Comparison of ENCODE assay signal across 1 cellular context in the genomic region with DNA sequence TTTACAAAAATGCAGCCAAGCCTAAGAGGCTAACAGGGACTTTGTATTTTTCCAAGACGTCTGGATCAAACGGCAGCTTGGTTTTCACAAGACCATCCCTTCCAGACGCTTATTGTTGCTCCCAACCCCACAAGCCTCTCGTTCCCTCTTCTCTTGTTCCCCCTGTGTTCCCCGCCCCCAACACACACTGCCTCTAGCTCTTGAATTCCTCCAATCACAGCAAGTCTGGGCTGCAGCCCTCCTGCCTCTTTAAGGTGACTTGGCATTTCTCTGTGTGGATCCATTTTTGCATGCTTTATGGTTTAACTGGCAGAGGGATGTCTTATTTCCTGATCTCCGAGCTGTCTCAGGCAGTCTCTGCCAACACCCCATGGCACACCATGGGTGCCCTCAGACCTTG.
TF ChIP-seq lines count a peak whose summit lies in the region.

No MANE protein-coding gene starts in this region.

TF ChIP-seq in SK-N-SH, 30 proteins besides CTCF, POLR2A, EP300 and RAD21 (continued from another document):
- TF ChIP-seq, protein P1, sequence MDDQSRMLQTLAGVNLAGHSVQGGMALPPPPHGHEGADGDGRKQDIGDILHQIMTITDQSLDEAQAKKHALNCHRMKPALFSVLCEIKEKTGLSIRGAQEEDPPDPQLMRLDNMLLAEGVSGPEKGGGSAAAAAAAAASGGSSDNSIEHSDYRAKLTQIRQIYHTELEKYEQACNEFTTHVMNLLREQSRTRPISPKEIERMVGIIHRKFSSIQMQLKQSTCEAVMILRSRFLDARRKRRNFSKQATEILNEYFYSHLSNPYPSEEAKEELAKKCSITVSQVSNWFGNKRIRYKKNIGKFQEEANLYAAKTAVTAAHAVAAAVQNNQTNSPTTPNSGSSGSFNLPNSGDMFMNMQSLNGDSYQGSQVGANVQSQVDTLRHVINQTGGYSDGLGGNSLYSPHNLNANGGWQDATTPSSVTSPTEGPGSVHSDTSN (IDR thresholded peaks at IDR 0.05), result peak; percentile 51
- TF ChIP-seq TAF1 (IDR thresholded peaks at IDR 0.05; ENCODE audit: borderline replicate concordance, low read depth, low read length), result peak; percentile 97
- peak; percentile 86 for TF ChIP-seq YY1 (IDR thresholded peaks at IDR 0.05; ENCODE audit: low read depth)
- TF ChIP-seq FOSL2 (IDR thresholded peaks at IDR 0.05; ENCODE audit: borderline replicate concordance, low read depth), result no peak
- TF ChIP-seq MXI1 (IDR thresholded peaks at IDR 0.05; ENCODE audit: low read depth, low read length), result no peak
- TF ChIP-seq FOXJ3 (CRISPR knock-in tag; IDR thresholded peaks at IDR 0.05), result no peak
- TF ChIP-seq RCOR1 (IDR thresholded peaks at IDR 0.05; ENCODE audit: low read length), result no peak
- TF ChIP-seq GABPA (IDR thresholded peaks at IDR 0.05; ENCODE audit: low read depth), result no peak
- TF ChIP-seq, protein P2, sequence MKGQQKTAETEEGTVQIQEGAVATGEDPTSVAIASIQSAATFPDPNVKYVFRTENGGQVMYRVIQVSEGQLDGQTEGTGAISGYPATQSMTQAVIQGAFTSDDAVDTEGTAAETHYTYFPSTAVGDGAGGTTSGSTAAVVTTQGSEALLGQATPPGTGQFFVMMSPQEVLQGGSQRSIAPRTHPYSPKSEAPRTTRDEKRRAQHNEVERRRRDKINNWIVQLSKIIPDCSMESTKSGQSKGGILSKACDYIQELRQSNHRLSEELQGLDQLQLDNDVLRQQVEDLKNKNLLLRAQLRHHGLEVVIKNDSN (IDR thresholded peaks at IDR 0.05; ENCODE audit: borderline replicate concordance, low read depth), result no peak
- TF ChIP-seq, protein P3, sequence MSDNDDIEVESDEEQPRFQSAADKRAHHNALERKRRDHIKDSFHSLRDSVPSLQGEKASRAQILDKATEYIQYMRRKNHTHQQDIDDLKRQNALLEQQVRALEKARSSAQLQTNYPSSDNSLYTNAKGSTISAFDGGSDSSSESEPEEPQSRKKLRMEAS (IDR thresholded peaks at IDR 0.05; ENCODE audit: low read depth), result peak; percentile 82; the same call in 1 of the 2 replicates
- no peak for TF ChIP-seq MEF2A (IDR thresholded peaks at IDR 0.05; ENCODE audit: borderline replicate concordance, low read depth)
- no peak for TF ChIP-seq SIN3A (IDR thresholded peaks at IDR 0.05; ENCODE audit: borderline replicate concordance, low read depth, low read length)
- TF ChIP-seq, protein P4, sequence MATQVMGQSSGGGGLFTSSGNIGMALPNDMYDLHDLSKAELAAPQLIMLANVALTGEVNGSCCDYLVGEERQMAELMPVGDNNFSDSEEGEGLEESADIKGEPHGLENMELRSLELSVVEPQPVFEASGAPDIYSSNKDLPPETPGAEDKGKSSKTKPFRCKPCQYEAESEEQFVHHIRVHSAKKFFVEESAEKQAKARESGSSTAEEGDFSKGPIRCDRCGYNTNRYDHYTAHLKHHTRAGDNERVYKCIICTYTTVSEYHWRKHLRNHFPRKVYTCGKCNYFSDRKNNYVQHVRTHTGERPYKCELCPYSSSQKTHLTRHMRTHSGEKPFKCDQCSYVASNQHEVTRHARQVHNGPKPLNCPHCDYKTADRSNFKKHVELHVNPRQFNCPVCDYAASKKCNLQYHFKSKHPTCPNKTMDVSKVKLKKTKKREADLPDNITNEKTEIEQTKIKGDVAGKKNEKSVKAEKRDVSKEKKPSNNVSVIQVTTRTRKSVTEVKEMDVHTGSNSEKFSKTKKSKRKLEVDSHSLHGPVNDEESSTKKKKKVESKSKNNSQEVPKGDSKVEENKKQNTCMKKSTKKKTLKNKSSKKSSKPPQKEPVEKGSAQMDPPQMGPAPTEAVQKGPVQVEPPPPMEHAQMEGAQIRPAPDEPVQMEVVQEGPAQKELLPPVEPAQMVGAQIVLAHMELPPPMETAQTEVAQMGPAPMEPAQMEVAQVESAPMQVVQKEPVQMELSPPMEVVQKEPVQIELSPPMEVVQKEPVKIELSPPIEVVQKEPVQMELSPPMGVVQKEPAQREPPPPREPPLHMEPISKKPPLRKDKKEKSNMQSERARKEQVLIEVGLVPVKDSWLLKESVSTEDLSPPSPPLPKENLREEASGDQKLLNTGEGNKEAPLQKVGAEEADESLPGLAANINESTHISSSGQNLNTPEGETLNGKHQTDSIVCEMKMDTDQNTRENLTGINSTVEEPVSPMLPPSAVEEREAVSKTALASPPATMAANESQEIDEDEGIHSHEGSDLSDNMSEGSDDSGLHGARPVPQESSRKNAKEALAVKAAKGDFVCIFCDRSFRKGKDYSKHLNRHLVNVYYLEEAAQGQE (IDR thresholded peaks at IDR 0.05; ENCODE audit: low read depth, low read length), result 0 out of 2 replicates have a peak, but pooled peaks have one; percentile 31
- TF ChIP-seq NFIC (IDR thresholded peaks at IDR 0.05; ENCODE audit: borderline replicate concordance), result peak; percentile 47; the same call in 1 of the 2 replicates
- no peak for TF ChIP-seq SMC3 (IDR thresholded peaks at IDR 0.05; ENCODE audit: low read depth, low read length)
- TF ChIP-seq TEAD4 (IDR thresholded peaks at IDR 0.05; ENCODE audit: borderline replicate concordance, insufficient read depth), result no peak
- TF ChIP-seq FOXM1 (IDR thresholded peaks at IDR 0.05; ENCODE audit: low read depth), result no peak
- TF ChIP-seq, protein P5, sequence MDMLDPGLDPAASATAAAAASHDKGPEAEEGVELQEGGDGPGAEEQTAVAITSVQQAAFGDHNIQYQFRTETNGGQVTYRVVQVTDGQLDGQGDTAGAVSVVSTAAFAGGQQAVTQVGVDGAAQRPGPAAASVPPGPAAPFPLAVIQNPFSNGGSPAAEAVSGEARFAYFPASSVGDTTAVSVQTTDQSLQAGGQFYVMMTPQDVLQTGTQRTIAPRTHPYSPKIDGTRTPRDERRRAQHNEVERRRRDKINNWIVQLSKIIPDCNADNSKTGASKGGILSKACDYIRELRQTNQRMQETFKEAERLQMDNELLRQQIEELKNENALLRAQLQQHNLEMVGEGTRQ (IDR thresholded peaks at IDR 0.05; ENCODE audit: borderline replicate concordance, low read depth, low read length), result no peak
- TF ChIP-seq RFX5 (IDR thresholded peaks at IDR 0.05; ENCODE audit: low read length), result no peak
